In genomic region chr10:78507761-78508160, GRCh38 we compare ENCODE assay signal across 26 cellular contexts.
DNase-seq lines count a peak whose midpoint lies in the region; ATAC-seq and TF ChIP-seq lines count a peak whose summit lies in the region.
"Had no signal": no experiment of that assay in that cellular context is flagged by ENCODE, and none has a peak within 500 bp of the region (broad histone marks: within the 10 kb centered on the region; RNA-seq: fewer than 3 reads in every experiment).

No MANE protein-coding gene starts in this region.

- no peak overlapping the region for H3K4me3 ChIP-seq in BE2C (ENCODE audit: low read depth, low read length)
- H3K4me3 ChIP-seq: colonic mucosa, GM23338, PC-9, spleen, upper lobe of left lung had no signal

- no peak for ATAC-seq in GM21360 (IDR thresholded peaks at IDR 0.05; ENCODE audit: unreplicated experiment)
- no peak for ATAC-seq in HG03342 (IDR thresholded peaks at IDR 0.05; ENCODE audit: unreplicated experiment)
- ATAC-seq: GM23338; stimulated activated naive CD8-positive, alpha-beta T cell treated with anti-CD3 and anti-CD28 coated beads, Interleukin-15, amount 100 ng/mL, for 72 hours had no signal

- no peaks in the 10 kb centered on the region for H3K9me3 ChIP-seq in BE2C
- H3K9me3 ChIP-seq: colonic mucosa, spleen, upper lobe of left lung had no signal

- no peak for TF ChIP-seq CTCF in BE2C (IDR thresholded peaks at IDR 0.05; ENCODE audit: low read depth, low read length)

- H3K36me3 ChIP-seq in BE2C, result no peaks in the 10 kb centered on the region
- H3K36me3 ChIP-seq: brain microvascular endothelial cell, colonic mucosa, spleen, upper lobe of left lung had no signal

- DNase-seq in NCI-H82 (lab: John Stamatoyannopoulos, UW) (peak; percentile 35), cerebellar cortex (ENCODE audit: low spot score) (peak; percentile 76), mesenteric fat pad (ENCODE audit: low spot score) (peak; percentile 71), retina (peak; percentile 84), NOMO-1 (lab: John Stamatoyannopoulos, UW; ENCODE audit: unreplicated experiment in 2 of 2) (no peak), BE2C (no peak)
- DNase-seq: activated CD4-positive, alpha-beta T cell treated with anti-CD3 and anti-CD28 coated beads for 4 hours; activated CD8-positive, alpha-beta memory T cell treated with anti-CD3 and anti-CD28 coated beads, Interleukin-2, amount 50 U/mL, for 4 hours; brain microvascular endothelial cell; colonic mucosa; EL; glutamatergic neuron; IMR-90; mesendoderm; NCI-H1105; NCI-H2081; NCI-H345; SHP77; spleen; stimulated activated CD4-positive, alpha-beta T cell treated with anti-CD3 and anti-CD28 coated beads, Interleukin-4, amount 100 ng/mL, for 4 hours; stimulated activated naive CD8-positive, alpha-beta T cell treated with anti-CD3 and anti-CD28 coated beads, Interleukin-15, amount 100 ng/mL, for 72 hours had no signal

- no peaks in the 10 kb centered on the region; the same call in 1 of the 2 replicates for H3K4me1 ChIP-seq in BE2C
- H3K4me1 ChIP-seq: colonic mucosa, spleen, upper lobe of left lung had no signal

- H3K27me3 ChIP-seq in BE2C, result no peaks in the 10 kb centered on the region
- H3K27me3 ChIP-seq: colonic mucosa, spleen, upper lobe of left lung had no signal

Comparison
In these comparisons a context has a peak if more than half of its experiments do, and no peak if none do; other contexts are left out.
1. DNase-seq: peak in NCI-H82 (single experiment), cerebellar cortex (single experiment), mesenteric fat pad (single experiment) and retina (single experiment); none in NOMO-1 (0 of 2) and BE2C (single experiment).